ENCODE assay signal across 1 cellular context in genomic region chr4:126955292-126956191, GRCh38.
TF ChIP-seq lines count a peak whose summit lies in the region.

No MANE protein-coding gene starts in this region.

TF ChIP-seq in K562, 482 proteins besides CTCF, POLR2A, EP300 and RAD21 (continued from another document and continues in another):
- TF ChIP-seq CCNT2 (IDR thresholded peaks at IDR 0.05; ENCODE audit: borderline replicate concordance, extremely low read depth, insufficient read length, low read depth, low read length) (peak; percentile 2), NEUROD1 (IDR thresholded peaks at IDR 0.05; ENCODE audit: borderline replicate concordance, low read depth, low read length, partially characterized antibody) (no peak), MECOM (CRISPR knock-in tag; IDR thresholded peaks at IDR 0.05) (no peak), CREB1 (IDR thresholded peaks at IDR 0.05) (no peak), CREB1 (CRISPR knock-in tag; IDR thresholded peaks at IDR 0.05) (no peak), CCAR2 (IDR thresholded peaks at IDR 0.05; ENCODE audit: low read depth, low read length) (no peak), NCOA4 (IDR thresholded peaks at IDR 0.05; ENCODE audit: partially characterized antibody) (no peak), SMAD2 (IDR thresholded peaks at IDR 0.05; ENCODE audit: low read depth, low read length) (no peak), ZC3H11A (IDR thresholded peaks at IDR 0.05; ENCODE audit: low read depth, low read length) (no peak), HDGF (IDR thresholded peaks at IDR 0.05) (peak; percentile 68), U2AF1 (optimal IDR thresholded peaks at IDR 0.05; ENCODE audit: low read depth, low read length) (no peak), GATAD2B (IDR thresholded peaks at IDR 0.05; ENCODE audit: borderline replicate concordance) (no peak), RBM17 (IDR thresholded peaks at IDR 0.05; ENCODE audit: borderline replicate concordance, low read depth, low read length) (no peak), ETS2 (tag; IDR thresholded peaks at IDR 0.05; ENCODE audit: borderline replicate concordance, poor library complexity, severe bottlenecking) (no peak), U2AF2 (optimal IDR thresholded peaks at IDR 0.05; ENCODE audit: low read depth, low read length) (no peak), TCF7L2 (IDR thresholded peaks at IDR 0.05; ENCODE audit: low read depth, low read length) (no peak), SMARCE1 (IDR thresholded peaks at IDR 0.05) (no peak), GABPB2 (CRISPR knock-in tag; conservative IDR thresholded peaks at IDR 0.05) (no peak), ZNF212 (CRISPR knock-in tag; IDR thresholded peaks at IDR 0.05) (no peak), ZBTB17 (CRISPR knock-in tag; IDR thresholded peaks at IDR 0.05) (no peak), KDM5B (IDR thresholded peaks at IDR 0.05; ENCODE audit: insufficient replicate concordance, low read depth, low read length) (peak; percentile 99), GABPA (tag; conservative IDR thresholded peaks at IDR 0.05; ENCODE audit: low read depth) (peak; percentile 68), ZNF717 (CRISPR knock-in tag; IDR thresholded peaks at IDR 0.05) (no peak), FOXP4 (CRISPR knock-in tag; IDR thresholded peaks at IDR 0.05; ENCODE audit: borderline replicate concordance) (no peak), CGGBP1 (CRISPR knock-in tag; IDR thresholded peaks at IDR 0.05) (no peak), C11orf30 (IDR thresholded peaks at IDR 0.05; ENCODE audit: low read depth) (peak; percentile 97), IRF2 (CRISPR knock-in tag; IDR thresholded peaks at IDR 0.05) (no peak), NCOR1 (IDR thresholded peaks at IDR 0.05) (peak; percentile 71), SRSF1 (IDR thresholded peaks at IDR 0.05; ENCODE audit: low read depth, low read length) (no peak), OTX1 (CRISPR knock-in tag; IDR thresholded peaks at IDR 0.05) (no peak), ZNF24 (IDR thresholded peaks at IDR 0.05) (no peak), ZFX (CRISPR knock-in tag; IDR thresholded peaks at IDR 0.05) (peak; percentile 67), ZNF699 (CRISPR knock-in tag; IDR thresholded peaks at IDR 0.05; ENCODE audit: insufficient replicate concordance) (no peak), SMAD4 (CRISPR knock-in tag; conservative IDR thresholded peaks at IDR 0.05) (no peak), NBN (IDR thresholded peaks at IDR 0.05; ENCODE audit: low read depth) (no peak; the same call in 1 of the 2 replicates), EZH2 (IDR thresholded peaks at IDR 0.05; ENCODE audit: borderline replicate concordance, low read depth, low read length) (no peak), ATF2 (CRISPR knock-in tag; IDR thresholded peaks at IDR 0.05) (no peak), CBX1 (IDR thresholded peaks at IDR 0.05; ENCODE audit: low read depth) (peak; percentile 45; the same call in 1 of the 2 replicates), ZNF274 (IDR thresholded peaks at IDR 0.05; ENCODE audit: borderline replicate concordance, low read depth, low read length) (no peak), BACH1 (tag; IDR thresholded peaks at IDR 0.05) (0 out of 2 replicates have a peak, but pooled peaks have one; percentile 18), KDM1A (IDR thresholded peaks at IDR 0.05) (no peak), RBM14 (IDR thresholded peaks at IDR 0.05; ENCODE audit: borderline replicate concordance, insufficient read depth, low read depth, low read length) (no peak)
- TF ChIP-seq, protein P1, sequence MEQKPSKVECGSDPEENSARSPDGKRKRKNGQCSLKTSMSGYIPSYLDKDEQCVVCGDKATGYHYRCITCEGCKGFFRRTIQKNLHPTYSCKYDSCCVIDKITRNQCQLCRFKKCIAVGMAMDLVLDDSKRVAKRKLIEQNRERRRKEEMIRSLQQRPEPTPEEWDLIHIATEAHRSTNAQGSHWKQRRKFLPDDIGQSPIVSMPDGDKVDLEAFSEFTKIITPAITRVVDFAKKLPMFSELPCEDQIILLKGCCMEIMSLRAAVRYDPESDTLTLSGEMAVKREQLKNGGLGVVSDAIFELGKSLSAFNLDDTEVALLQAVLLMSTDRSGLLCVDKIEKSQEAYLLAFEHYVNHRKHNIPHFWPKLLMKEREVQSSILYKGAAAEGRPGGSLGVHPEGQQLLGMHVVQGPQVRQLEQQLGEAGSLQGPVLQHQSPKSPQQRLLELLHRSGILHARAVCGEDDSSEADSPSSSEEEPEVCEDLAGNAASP (IDR thresholded peaks at IDR 0.05), result no peak
- TF ChIP-seq, protein P2, sequence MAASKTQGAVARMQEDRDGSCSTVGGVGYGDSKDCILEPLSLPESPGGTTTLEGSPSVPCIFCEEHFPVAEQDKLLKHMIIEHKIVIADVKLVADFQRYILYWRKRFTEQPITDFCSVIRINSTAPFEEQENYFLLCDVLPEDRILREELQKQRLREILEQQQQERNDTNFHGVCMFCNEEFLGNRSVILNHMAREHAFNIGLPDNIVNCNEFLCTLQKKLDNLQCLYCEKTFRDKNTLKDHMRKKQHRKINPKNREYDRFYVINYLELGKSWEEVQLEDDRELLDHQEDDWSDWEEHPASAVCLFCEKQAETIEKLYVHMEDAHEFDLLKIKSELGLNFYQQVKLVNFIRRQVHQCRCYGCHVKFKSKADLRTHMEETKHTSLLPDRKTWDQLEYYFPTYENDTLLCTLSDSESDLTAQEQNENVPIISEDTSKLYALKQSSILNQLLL (CRISPR knock-in tag; IDR thresholded peaks at IDR 0.05; ENCODE audit: borderline replicate concordance), result no peak
- TF ChIP-seq, protein P3, sequence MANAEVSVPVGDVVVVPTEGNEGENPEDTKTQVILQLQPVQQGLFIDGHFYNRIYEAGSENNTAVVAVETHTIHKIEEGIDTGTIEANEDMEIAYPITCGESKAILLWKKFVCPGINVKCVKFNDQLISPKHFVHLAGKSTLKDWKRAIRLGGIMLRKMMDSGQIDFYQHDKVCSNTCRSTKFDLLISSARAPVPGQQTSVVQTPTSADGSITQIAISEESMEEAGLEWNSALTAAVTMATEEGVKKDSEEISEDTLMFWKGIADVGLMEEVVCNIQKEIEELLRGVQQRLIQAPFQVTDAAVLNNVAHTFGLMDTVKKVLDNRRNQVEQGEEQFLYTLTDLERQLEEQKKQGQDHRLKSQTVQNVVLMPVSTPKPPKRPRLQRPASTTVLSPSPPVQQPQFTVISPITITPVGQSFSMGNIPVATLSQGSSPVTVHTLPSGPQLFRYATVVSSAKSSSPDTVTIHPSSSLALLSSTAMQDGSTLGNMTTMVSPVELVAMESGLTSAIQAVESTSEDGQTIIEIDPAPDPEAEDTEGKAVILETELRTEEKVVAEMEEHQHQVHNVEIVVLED (CRISPR knock-in tag; IDR thresholded peaks at IDR 0.05), result no peak
- TF ChIP-seq, protein P4, sequence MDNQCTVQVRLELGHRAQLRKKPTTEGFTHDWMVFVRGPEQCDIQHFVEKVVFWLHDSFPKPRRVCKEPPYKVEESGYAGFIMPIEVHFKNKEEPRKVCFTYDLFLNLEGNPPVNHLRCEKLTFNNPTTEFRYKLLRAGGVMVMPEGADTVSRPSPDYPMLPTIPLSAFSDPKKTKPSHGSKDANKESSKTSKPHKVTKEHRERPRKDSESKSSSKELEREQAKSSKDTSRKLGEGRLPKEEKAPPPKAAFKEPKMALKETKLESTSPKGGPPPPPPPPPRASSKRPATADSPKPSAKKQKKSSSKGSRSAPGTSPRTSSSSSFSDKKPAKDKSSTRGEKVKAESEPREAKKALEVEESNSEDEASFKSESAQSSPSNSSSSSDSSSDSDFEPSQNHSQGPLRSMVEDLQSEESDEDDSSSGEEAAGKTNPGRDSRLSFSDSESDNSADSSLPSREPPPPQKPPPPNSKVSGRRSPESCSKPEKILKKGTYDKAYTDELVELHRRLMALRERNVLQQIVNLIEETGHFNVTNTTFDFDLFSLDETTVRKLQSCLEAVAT (IDR thresholded peaks at IDR 0.05), result no peak; a peak in 2 of 4 replicates
- TF ChIP-seq, protein P5, sequence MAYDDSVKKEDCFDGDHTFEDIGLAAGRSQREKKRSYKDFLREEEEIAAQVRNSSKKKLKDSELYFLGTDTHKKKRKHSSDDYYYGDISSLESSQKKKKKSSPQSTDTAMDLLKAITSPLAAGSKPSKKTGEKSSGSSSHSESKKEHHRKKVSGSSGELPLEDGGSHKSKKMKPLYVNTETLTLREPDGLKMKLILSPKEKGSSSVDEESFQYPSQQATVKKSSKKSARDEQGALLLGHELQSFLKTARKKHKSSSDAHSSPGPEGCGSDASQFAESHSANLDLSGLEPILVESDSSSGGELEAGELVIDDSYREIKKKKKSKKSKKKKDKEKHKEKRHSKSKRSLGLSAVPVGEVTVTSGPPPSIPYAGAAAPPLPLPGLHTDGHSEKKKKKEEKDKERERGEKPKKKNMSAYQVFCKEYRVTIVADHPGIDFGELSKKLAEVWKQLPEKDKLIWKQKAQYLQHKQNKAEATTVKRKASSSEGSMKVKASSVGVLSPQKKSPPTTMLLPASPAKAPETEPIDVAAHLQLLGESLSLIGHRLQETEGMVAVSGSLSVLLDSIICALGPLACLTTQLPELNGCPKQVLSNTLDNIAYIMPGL (CRISPR knock-in tag; IDR thresholded peaks at IDR 0.05), result no peak
- TF ChIP-seq, protein P6, sequence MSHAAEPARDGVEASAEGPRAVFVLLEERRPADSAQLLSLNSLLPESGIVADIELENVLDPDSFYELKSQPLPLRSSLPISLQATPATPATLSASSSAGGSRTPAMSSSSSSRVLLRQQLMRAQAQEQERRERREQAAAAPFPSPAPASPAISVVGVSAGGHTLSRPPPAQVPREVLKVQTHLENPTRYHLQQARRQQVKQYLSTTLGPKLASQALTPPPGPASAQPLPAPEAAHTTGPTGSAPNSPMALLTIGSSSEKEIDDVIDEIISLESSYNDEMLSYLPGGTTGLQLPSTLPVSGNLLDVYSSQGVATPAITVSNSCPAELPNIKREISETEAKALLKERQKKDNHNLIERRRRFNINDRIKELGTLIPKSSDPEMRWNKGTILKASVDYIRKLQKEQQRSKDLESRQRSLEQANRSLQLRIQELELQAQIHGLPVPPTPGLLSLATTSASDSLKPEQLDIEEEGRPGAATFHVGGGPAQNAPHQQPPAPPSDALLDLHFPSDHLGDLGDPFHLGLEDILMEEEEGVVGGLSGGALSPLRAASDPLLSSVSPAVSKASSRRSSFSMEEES (CRISPR knock-in tag; IDR thresholded peaks at IDR 0.05), result no peak
